8 cellular contexts compared by ENCODE assay signal in the genomic region with DNA sequence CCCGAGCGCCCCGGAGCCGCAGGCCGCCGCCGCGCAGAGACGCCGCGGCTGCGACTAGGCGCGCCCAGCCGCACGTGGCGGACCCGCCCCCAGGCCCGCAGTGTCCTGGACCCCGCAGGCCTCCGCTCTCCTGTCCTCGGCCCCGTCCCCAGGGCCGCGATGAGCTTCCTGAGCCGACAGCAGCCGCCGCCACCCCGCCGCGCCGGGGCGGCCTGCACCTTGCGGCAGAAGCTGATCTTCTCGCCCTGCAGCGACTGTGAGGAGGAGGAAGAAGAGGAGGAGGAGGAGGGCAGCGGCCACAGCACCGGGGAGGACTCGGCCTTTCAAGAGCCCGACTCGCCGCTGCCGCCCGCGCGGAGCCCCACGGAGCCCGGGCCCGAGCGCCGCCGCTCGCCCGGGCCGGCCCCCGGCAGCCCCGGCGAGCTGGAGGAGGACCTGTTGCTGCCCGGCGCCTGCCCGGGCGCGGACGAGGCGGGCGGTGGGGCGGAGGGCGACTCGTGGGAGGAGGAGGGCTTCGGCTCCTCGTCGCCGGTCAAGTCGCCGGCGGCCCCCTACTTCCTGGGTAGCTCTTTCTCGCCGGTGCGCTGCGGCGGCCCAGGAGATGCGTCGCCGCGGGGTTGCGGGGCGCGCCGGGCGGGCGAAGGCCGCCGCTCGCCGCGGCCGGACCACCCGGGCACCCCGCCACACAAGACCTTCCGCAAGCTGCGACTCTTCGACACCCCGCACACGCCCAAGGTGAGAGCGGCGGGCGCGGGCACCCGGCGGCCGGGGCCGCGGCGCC. TPM values are rescaled to one million over a fixed set of nuclear protein-coding genes. Genes with fewer than 3 reads are reported as not detected.
A peak's percentile ranks its signal among the peaks of the same experiment; 100 is the strongest.
DNase-seq lines count a peak whose midpoint lies in the region; ATAC-seq and TF ChIP-seq lines count a peak whose summit lies in the region.

No MANE protein-coding gene starts in this region.

- H3K9me2 ChIP-seq in PC-3 (replicated peaks; ENCODE audit: low read length), result no peaks in the 10 kb centered on the region

- H3K27ac ChIP-seq in PC-3 (ENCODE audit: low read length), result peak overlapping the region; percentile 90

- peak overlapping the region; percentile 97 for H3K4me2 ChIP-seq in PC-3 (ENCODE audit: low read length)

- H2AFZ ChIP-seq in PC-3 (ENCODE audit: low read length), result no peak overlapping the region

- H3K4me1 Mint-ChIP-seq in dendritic cell treated with granulocyte-macrophage colony-stimulating factor and Interleukin-4, amounts not matched to agents 40 ng/mL and 50 ng/mL, for 4 days (ENCODE audit: low read depth), result peaks cover 16% of the 10 kb centered on the region

- BruUV-seq in PC-3 (replicated peaks; lab: Mats Ljungman, UMichigan), result no TSS peak

- DNase-seq in SIG-M5 treated with dmso at 0.1 percent for 504 hours (lab: John Stamatoyannopoulos, UW; ENCODE audit: unreplicated experiment) (peak; percentile 50), SIG-M5 (lab: John Stamatoyannopoulos, UW) (no peak), H7 (peak; percentile 62), PC-3 (no peak), ecto neural progenitor cell (ENCODE audit: low spot score) (no peak), epidermal melanocyte (ENCODE audit: insufficient read length, low spot score) (no peak)

- ATAC-seq in PC-3, result peak; percentile 10; the same call in 1 of the 2 replicates

- H3K9me3 Mint-ChIP-seq in dendritic cell treated with granulocyte-macrophage colony-stimulating factor and Interleukin-4, amounts not matched to agents 40 ng/mL and 50 ng/mL, for 4 days, result no peaks in the 10 kb centered on the region

- peak overlapping the region; percentile 83 for H3K4me3 Mint-ChIP-seq in dendritic cell treated with granulocyte-macrophage colony-stimulating factor and Interleukin-4, amounts not matched to agents 40 ng/mL and 50 ng/mL, for 4 days

- H3F3A ChIP-seq in PC-3 (ENCODE audit: low read length, unreplicated experiment), result no peaks in the 10 kb centered on the region

- no peaks in the 10 kb centered on the region for H3K9me3 ChIP-seq in PC-3 (ENCODE audit: low read length)
- H3K9me3 ChIP-seq in mucosa of stomach (ENCODE audit: control insufficient read depth, low read length), result no peaks in the 10 kb centered on the region

- POLR2A ChIA-PET in PC-3 (lab: Charles Lee; ENCODE audit: unreplicated experiment), result interaction anchor here (0.6 to 1.6 kb wide), 10 partner anchors 17 to 478 kb away, joined by 3 to 14 read pairs (median 4); a partner anchor contains a TSS

- intact Hi-C loops in PC-3 (cut with micrococcal nuclease), result loop anchor here (10.0 kb wide), 1 partner anchor 889 kb away; a partner anchor contains a TSS
- intact Hi-C loops in dendritic cell treated with granulocyte-macrophage colony-stimulating factor and Interleukin-4, amounts not matched to agents 40 ng/mL and 50 ng/mL, for 4 days (cut with micrococcal nuclease), result loop anchor here (2.0 kb wide), 1 partner anchor 39 kb away; no protein-coding TSS in a partner anchor

- peak overlapping the region; percentile 98 for H3K9ac ChIP-seq in PC-3 (ENCODE audit: low read length)
- H3K9ac ChIP-seq in mucosa of stomach (ENCODE audit: low read length), result peak overlapping the region; percentile 97

- CTCF ChIA-PET in PC-3 (lab: Charles Lee), result interaction anchor here (0.6 to 1.2 kb wide), 3 partner anchors 10 to 67 kb away, joined by 3 to 5 read pairs (median 3); no protein-coding TSS in a partner anchor

- H3K27me3 ChIP-seq in H7 (ENCODE audit: control insufficient read depth, insufficient read depth, low read length) (no peaks in the 10 kb centered on the region), PC-3 (ENCODE audit: low read length) (no peaks in the 10 kb centered on the region), mucosa of stomach (ENCODE audit: control insufficient read depth, insufficient read depth, low read length) (no peaks in the 10 kb centered on the region)

- peaks cover 13% of the 10 kb centered on the region for H3K27me3 Mint-ChIP-seq in dendritic cell treated with granulocyte-macrophage colony-stimulating factor and Interleukin-4, amounts not matched to agents 40 ng/mL and 50 ng/mL, for 4 days

- H3K4me1 ChIP-seq in PC-3 (ENCODE audit: insufficient read depth, low read length), result peaks cover 43% of the 10 kb centered on the region
- H3K4me1 ChIP-seq in mucosa of stomach (ENCODE audit: control insufficient read depth, insufficient read depth, low read length), result peaks cover 41% of the 10 kb centered on the region

- H3K79me2 ChIP-seq in PC-3 (ENCODE audit: low read length), result peaks cover 50% of the 10 kb centered on the region

- no peak for TF ChIP-seq CTCF in PC-3 (conservative IDR thresholded peaks at IDR 0.05; ENCODE audit: low read depth, low read length)

- peak overlapping the region; percentile 95 for H3K4me3 ChIP-seq in H7 (ENCODE audit: insufficient read depth, low read depth, low read length)
- H3K4me3 ChIP-seq in PC-3 (ENCODE audit: low read length), result peak overlapping the region; percentile 84
- H3K4me3 ChIP-seq in mucosa of stomach (ENCODE audit: low read length), result peak overlapping the region; percentile 71

- H3K27ac Mint-ChIP-seq in dendritic cell treated with granulocyte-macrophage colony-stimulating factor and Interleukin-4, amounts not matched to agents 40 ng/mL and 50 ng/mL, for 4 days, result peak overlapping the region; percentile 64

- peaks cover 6% of the 10 kb centered on the region for H3K36me3 Mint-ChIP-seq in dendritic cell treated with granulocyte-macrophage colony-stimulating factor and Interleukin-4, amounts not matched to agents 40 ng/mL and 50 ng/mL, for 4 days (ENCODE audit: low read depth)

- H3K36me3 ChIP-seq in H7 (replicated peaks; ENCODE audit: control insufficient read depth, insufficient read depth, low read length) (peaks cover 20% of the 10 kb centered on the region), PC-3 (ENCODE audit: low read depth, low read length) (peaks cover 32% of the 10 kb centered on the region), mucosa of stomach (ENCODE audit: control insufficient read depth, insufficient read depth, low read length) (no peaks in the 10 kb centered on the region)

- H4K20me1 ChIP-seq in PC-3 (ENCODE audit: low read length), result peaks cover 40% of the 10 kb centered on the region

RNA-seq across cellular contexts. Expression of a gene that starts 0.5 kb away (rescaled TPM):
- 125 and 176 TPM in 2 replicates for total RNA-seq in H7 (2014; rRNA removed; shearing (Covaris generic))
- 45.1 and 46.9 TPM in 2 replicates for total RNA-seq in PC-3 (2014; rRNA removed)

Comparison
In these comparisons a context has a peak if more than half of its experiments do, and no peak if none do; other contexts are left out.
1. DNase-seq: peak in SIG-M5 treated with dmso at 0.1 percent for 504 hours (single experiment) and H7 (single experiment); none in SIG-M5 (single experiment), PC-3 (single experiment), ecto neural progenitor cell (single experiment) and epidermal melanocyte (single experiment).
2. Peak in every context shown above with its lines, with median percentiles within 50 percentile points of each other: H3K4me3 ChIP-seq.